ENCODE assay signal across 33 cellular contexts in the genomic region with DNA sequence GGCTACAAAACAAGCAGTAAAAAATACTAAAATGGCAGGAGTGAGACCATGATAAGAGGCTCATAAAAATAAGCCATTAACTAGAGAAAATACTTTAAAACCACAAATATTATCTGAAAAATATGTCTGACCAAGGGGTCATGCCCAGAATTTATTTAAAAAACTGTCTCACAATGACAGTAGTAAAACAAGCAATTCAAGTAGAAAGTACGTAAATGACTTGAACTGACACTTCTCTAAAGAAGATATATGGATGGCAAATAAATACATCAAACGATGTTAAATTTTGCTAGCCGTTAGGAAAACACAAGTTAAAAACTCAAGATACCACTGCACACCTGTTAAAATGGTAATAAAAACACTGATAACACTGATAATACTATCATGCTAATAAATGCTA.
"Had no signal": no experiment of that assay in that cellular context is flagged by ENCODE, and none has a peak within 500 bp of the region (broad histone marks: within the 10 kb centered on the region; RNA-seq: fewer than 3 reads in every experiment).

No MANE protein-coding gene starts in this region.

- H3K4me1 Mint-ChIP-seq: activated B cell treated with CpG ODN at 0.5 μM for 24 hours; activated CD4-positive, alpha-beta T cell treated with anti-CD3 and anti-CD28 coated beads, Interleukin-2, amount 10 ng/mL, durations not matched to agents 24 days and 14 days; activated naive CD8-positive, alpha-beta T cell treated with anti-CD3 and anti-CD28 coated beads for 36 hours; activated T-helper 17 cell treated with anti-CD3 and anti-CD28 coated beads, Interleukin-2, amount 50 U/mL, for 72 hours had no signal

- H3K36me3 Mint-ChIP-seq: activated CD4-positive, alpha-beta memory T cell treated with anti-CD3 and anti-CD28 coated beads for 36 hours; activated naive CD8-positive, alpha-beta T cell treated with anti-CD3 and anti-CD28 coated beads for 36 hours had no signal

- H3K4me1 ChIP-seq: adrenal gland, body of pancreas, breast epithelium had no signal

- H3K36me3 ChIP-seq: adrenal gland, brain microvascular endothelial cell, breast epithelium had no signal

- H3K27me3 ChIP-seq: adrenal gland, body of pancreas, brain microvascular endothelial cell, breast epithelium had no signal

- H3K4me3 Mint-ChIP-seq: activated B cell treated with CpG ODN at 0.5 μM for 24 hours; activated CD4-positive, alpha-beta memory T cell treated with anti-CD3 and anti-CD28 coated beads for 36 hours; activated CD4-positive, alpha-beta T cell treated with anti-CD3 and anti-CD28 coated beads, Interleukin-2, amount 10 ng/mL, durations not matched to agents 24 days and 14 days; activated CD8-positive, alpha-beta T cell treated with anti-CD3 and anti-CD28 coated beads for 36 hours; activated naive CD4-positive, alpha-beta T cell treated with anti-CD3 and anti-CD28 coated beads for 36 hours; activated naive CD8-positive, alpha-beta T cell treated with anti-CD3 and anti-CD28 coated beads for 36 hours; activated T-cell treated with anti-CD3 and anti-CD28 coated beads, Interleukin-2, amount 50 U/mL, for 4 hours; activated T-cell treated with anti-CD3 and anti-CD28 coated beads, Interleukin-2, amount 50 U/mL, for 72 hours; activated T-helper 1 cell treated with anti-CD3 and anti-CD28 coated beads, Interleukin-12 subunit alpha, Interleukin-12 subunit beta, Interleukin-2, Interleukin-4 antibody, amounts not matched to agents 30 ng/mL and 10 ng/mL and 1 ng/mL, durations not matched to agents 14 hours and 24 hours and 36 hours; activated T-helper 17 cell treated with anti-CD3 and anti-CD28 coated beads, Interleukin-2, amount 50 U/mL, for 72 hours; T-helper 1 cell treated with Interleukin-12 subunit alpha and Interleukin-12 subunit beta and Interleukin-4 antibody, amounts not matched to agents 30 μg/mL and 1 μg/mL, for 36 hours; T-helper 2 cell treated with Interferon-gamma antibody and Interleukin-4, amounts not matched to agents 5 μg/mL and 100 μg/mL, for 36 hours had no signal

- H3K27me3 Mint-ChIP-seq: activated CD4-positive, alpha-beta memory T cell treated with anti-CD3 and anti-CD28 coated beads for 36 hours; activated CD4-positive, alpha-beta T cell treated with anti-CD3 and anti-CD28 coated beads, Interleukin-2, amount 10 ng/mL, durations not matched to agents 24 days and 14 days; activated CD8-positive, alpha-beta T cell treated with anti-CD3 and anti-CD28 coated beads for 36 hours; activated naive CD8-positive, alpha-beta T cell treated with anti-CD3 and anti-CD28 coated beads for 36 hours; activated T-helper 17 cell treated with anti-CD3 and anti-CD28 coated beads, Interleukin-2, amount 50 U/mL, for 72 hours had no signal

- H3K27ac Mint-ChIP-seq: activated B cell treated with CpG ODN at 0.5 μM for 24 hours; activated CD4-positive, alpha-beta memory T cell treated with anti-CD3 and anti-CD28 coated beads for 36 hours; activated CD4-positive, alpha-beta T cell treated with anti-CD3 and anti-CD28 coated beads, Interleukin-2, amount 10 ng/mL, durations not matched to agents 24 days and 14 days; activated CD8-positive, alpha-beta T cell treated with anti-CD3 and anti-CD28 coated beads for 36 hours; activated naive CD4-positive, alpha-beta T cell treated with anti-CD3 and anti-CD28 coated beads for 36 hours; activated naive CD4-positive, alpha-beta T cell treated with anti-CD3 and anti-CD28 coated beads, Interleukin-2, amount 50 U/mL, for 72 hours; activated naive CD8-positive, alpha-beta T cell treated with anti-CD3 and anti-CD28 coated beads for 36 hours; activated T-cell treated with anti-CD3 and anti-CD28 coated beads, Interleukin-2, amount 50 U/mL, for 72 hours; activated T-helper 1 cell treated with anti-CD3 and anti-CD28 coated beads, Interleukin-12 subunit alpha, Interleukin-12 subunit beta, Interleukin-2, Interleukin-4 antibody, amounts not matched to agents 30 ng/mL and 10 ng/mL and 1 ng/mL, durations not matched to agents 14 hours and 24 hours and 36 hours; activated T-helper 17 cell treated with anti-CD3 and anti-CD28 coated beads, Interleukin-2, amount 50 U/mL, for 72 hours; T-helper 1 cell treated with Interleukin-12 subunit alpha and Interleukin-12 subunit beta and Interleukin-4 antibody, amounts not matched to agents 30 μg/mL and 1 μg/mL, for 36 hours; T-helper 2 cell treated with Interferon-gamma antibody and Interleukin-4, amounts not matched to agents 5 μg/mL and 100 μg/mL, for 36 hours had no signal

- H3K9me3 ChIP-seq: adrenal gland, body of pancreas had no signal

- H3K4me3 ChIP-seq: adrenal gland, body of pancreas, breast epithelium had no signal

- DNase-seq: activated B cell treated with CpG ODN at 0.5 μM for 24 hours; activated CD4-positive, alpha-beta memory T cell treated with anti-CD3 and anti-CD28 coated beads for 36 hours; activated CD4-positive, alpha-beta T cell treated with anti-CD3 and anti-CD28 coated beads for 4 hours; activated CD4-positive, alpha-beta T cell treated with anti-CD3 and anti-CD28 coated beads, Interleukin-2, amount 10 ng/mL, durations not matched to agents 24 days and 14 days; activated CD4-positive, alpha-beta T cell treated with anti-CD3 and anti-CD28 coated beads, Interleukin-2, amount 50 U/mL, for 1 hour; activated CD4-positive, alpha-beta T cell treated with anti-CD3 and anti-CD28 coated beads, Interleukin-2, amount 50 U/mL, for 4 hours; activated CD4-positive, CD25-positive, alpha-beta regulatory T cell treated with anti-CD3 and anti-CD28 coated beads, Interleukin-2, amount 50 U/mL, for 72 hours; activated CD8-positive, alpha-beta memory T cell treated with anti-CD3 and anti-CD28 coated beads, Interleukin-2, amount 50 U/mL, for 4 hours; activated CD8-positive, alpha-beta T cell treated with anti-CD3 and anti-CD28 coated beads for 36 hours; activated effector memory CD4-positive, alpha-beta T cell treated with anti-CD3 and anti-CD28 coated beads, Interleukin-2, amount 50 U/mL, for 16 hours; activated gamma-delta T cell treated with Interleukin-2 at 50 U/mL for 16 hours; activated naive CD4-positive, alpha-beta T cell; activated naive CD4-positive, alpha-beta T cell treated with anti-CD3 and anti-CD28 coated beads for 36 hours; activated naive CD4-positive, alpha-beta T cell treated with anti-CD3 and anti-CD28 coated beads, Interleukin-2, amount 50 U/mL, for 16 hours; activated naive CD8-positive, alpha-beta T cell treated with anti-CD3 and anti-CD28 coated beads for 36 hours; activated T-cell treated with anti-CD3 and anti-CD28 coated beads for 4 hours; activated T-cell treated with anti-CD3 and anti-CD28 coated beads, Interleukin-2, amount 50 U/mL, for 1 hour; activated T-cell treated with anti-CD3 and anti-CD28 coated beads, Interleukin-2, amount 50 U/mL, for 4 hours; activated T-cell treated with anti-CD3 and anti-CD28 coated beads, Interleukin-2, amount 50 U/mL, for 72 hours; adrenal gland; amniotic stem cell; aorta; body of pancreas; brain microvascular endothelial cell; central memory CD4-positive, alpha-beta T cell; T-helper 2 cell; T-helper 9 cell had no signal
